In genomic region chr7:50349963-50350944, GRCh38 we compare ENCODE assay signal across 9 cellular contexts. TPM values are rescaled to one million over a fixed set of nuclear protein-coding genes. Genes with fewer than 3 reads are reported as not detected.
DNase-seq lines count a peak whose midpoint lies in the region; ATAC-seq lines count a peak whose summit lies in the region.
"Had no signal": no experiment of that assay in that cellular context is flagged by ENCODE, and none has a peak within 500 bp of the region (broad histone marks: within the 10 kb centered on the region; RNA-seq: fewer than 3 reads in every experiment).

No MANE protein-coding gene starts in this region.

- no peak overlapping the region for H2AFZ ChIP-seq in mesenchymal stem cell (ENCODE audit: low read depth, low read length)

- no peak overlapping the region for H2BK15ac ChIP-seq in mesenchymal stem cell (ENCODE audit: low read depth, poor library complexity, severe bottlenecking)

- no peak overlapping the region for H2BK120ac ChIP-seq in mesenchymal stem cell (ENCODE audit: low read depth, low read length)

- 83% methylated on average over 12 of the region's 18 CpGs for WGBS in mesenchymal stem cell

- H3K4me1 ChIP-seq in effector memory CD4-positive, alpha-beta T cell (ENCODE audit: control insufficient read depth, insufficient read depth, low read length, poor library complexity, severe bottlenecking): peaks cover 91% of the 10 kb centered on the region
- no peaks in the 10 kb centered on the region for H3K4me1 ChIP-seq in mesenchymal stem cell (ENCODE audit: control insufficient read depth, insufficient read depth, low read depth, low read length)

- H2BK12ac ChIP-seq in mesenchymal stem cell (ENCODE audit: low read length in 2 of 2): no peak overlapping the region

- no peak overlapping the region for H3K4me2 ChIP-seq in mesenchymal stem cell (ENCODE audit: low read length, poor library complexity, severe bottlenecking)

- no peak overlapping the region for H2AK5ac ChIP-seq in mesenchymal stem cell (ENCODE audit: low read length, severe bottlenecking)

- ATAC-seq in GM18499 (IDR thresholded peaks at IDR 0.05; ENCODE audit: insufficient read depth, unreplicated experiment) (peak; percentile 64), HG02763 (IDR thresholded peaks at IDR 0.05; ENCODE audit: unreplicated experiment) (peak; percentile 71)

- no peak overlapping the region for H4K91ac ChIP-seq in mesenchymal stem cell (ENCODE audit: low read length)

- H3K27me3 ChIP-seq in effector memory CD4-positive, alpha-beta T cell (replicated peaks; ENCODE audit: control insufficient read depth, insufficient read depth, low read length, poor library complexity, severe bottlenecking): no peaks in the 10 kb centered on the region
- peaks cover 7 to 46% of the 10 kb centered on the region in 2 experiments for H3K27me3 ChIP-seq in mesenchymal stem cell (ENCODE audit: control insufficient read depth in 1 of 2, insufficient read depth in 1 of 2, low read length in 2 of 2)

- H2BK5ac ChIP-seq in mesenchymal stem cell (ENCODE audit: low read depth, low read length, poor library complexity, severe bottlenecking): no peak overlapping the region

- H3K4ac ChIP-seq in mesenchymal stem cell (ENCODE audit: low read depth in 1 of 2, low read length in 2 of 2): no peak overlapping the region

- H3K14ac ChIP-seq in mesenchymal stem cell (ENCODE audit: low read length in 2 of 2): no peak overlapping the region

- DNase-seq in T-helper 22 cell (ENCODE audit: low read depth) (peak; percentile 58), mesenteric fat pad (ENCODE audit: low spot score) (no peak), mesenchymal stem cell (no peak), DMS 273 (lab: John Stamatoyannopoulos, UW; ENCODE audit: unreplicated experiment) (no peak), NCI-H1930 (lab: John Stamatoyannopoulos, UW) (no peak)
- DNase-seq in effector memory CD4-positive, alpha-beta T cell: peak; percentile 33 to 63 (median 54)

- H4K8ac ChIP-seq in mesenchymal stem cell (ENCODE audit: low read length): no peak overlapping the region

- H3K4me3 ChIP-seq in effector memory CD4-positive, alpha-beta T cell (ENCODE audit: insufficient read depth, low read depth, low read length, poor library complexity, severe bottlenecking): peak overlapping the region; percentile 15
- H3K4me3 ChIP-seq in mesenchymal stem cell (ENCODE audit: insufficient read depth in 1 of 2, low read depth in 1 of 2, low read length in 2 of 2): no peak overlapping the region

- no peak overlapping the region for H3K18ac ChIP-seq in mesenchymal stem cell (ENCODE audit: low read depth in 1 of 2, low read length in 2 of 2)

- peaks cover 39% of the 10 kb centered on the region for H3K36me3 ChIP-seq in effector memory CD4-positive, alpha-beta T cell (ENCODE audit: control insufficient read depth, insufficient read depth, low read length)
- H3K36me3 ChIP-seq in mesenchymal stem cell (ENCODE audit: control insufficient read depth in 1 of 2, insufficient read depth in 2 of 2, low read depth in 1 of 2, low read length in 2 of 2): no peaks in the 10 kb centered on the region

- no peak overlapping the region for H3K23ac ChIP-seq in mesenchymal stem cell (ENCODE audit: low read length in 2 of 2)

- peak overlapping the region; percentile 94 for H3K27ac ChIP-seq in effector memory CD4-positive, alpha-beta T cell (ENCODE audit: insufficient read depth, low read length, poor library complexity, severe bottlenecking)
- no peak overlapping the region for H3K27ac ChIP-seq in mesenchymal stem cell (ENCODE audit: low read length, poor library complexity, severe bottlenecking)

- no peaks in the 10 kb centered on the region for H3K79me1 ChIP-seq in mesenchymal stem cell (replicated peaks; ENCODE audit: low read length, poor library complexity, severe bottlenecking)

- H3K9ac ChIP-seq in mesenchymal stem cell (ENCODE audit: low read length): no peak overlapping the region

- H3K9me3 ChIP-seq in effector memory CD4-positive, alpha-beta T cell (ENCODE audit: control insufficient read depth, low read length): no peaks in the 10 kb centered on the region
- no peaks in the 10 kb centered on the region for H3K9me3 ChIP-seq in mesenchymal stem cell (ENCODE audit: control insufficient read depth, low read length)

RNA-seq across cellular contexts. Expression of gene IKZF1, which starts 45.7 kb away (rescaled TPM):
- total RNA-seq in mesenteric fat pad: 22.0 TPM
- polyA plus RNA-seq in mesenchymal stem cell (2013, experiment 1 of 2): 0.01 TPM
- not detected for polyA plus RNA-seq in mesenchymal stem cell (2013, experiment 2 of 2)
- total RNA-seq: bronchial epithelial cell had no signal

Comparison
In these comparisons a context has a peak if more than half of its experiments do, and no peak if none do; other contexts are left out.
1. DNase-seq: peak in T-helper 22 cell (single experiment) and effector memory CD4-positive, alpha-beta T cell (3 of 3); none in mesenteric fat pad (single experiment), mesenchymal stem cell (single experiment), DMS 273 (single experiment) and NCI-H1930 (0 of 2).